ENCODE assay signal across 1 cellular context in genomic region chr4:24470681-24471622, GRCh38.
TF ChIP-seq lines count a peak whose summit lies in the region.

No MANE protein-coding gene starts in this region.

TF ChIP-seq in WTC11, 78 proteins besides CTCF, POLR2A, EP300 and RAD21 (continued from another document):
- TF ChIP-seq USF1 (CRISPR knock-in tag; IDR thresholded peaks at IDR 0.05), result 0 out of 2 replicates have a peak, but pooled peaks have one; percentile 9
- TF ChIP-seq ZNF416 (CRISPR knock-in tag; IDR thresholded peaks at IDR 0.05), result 0 out of 2 replicates have a peak, but pooled peaks have one; percentile 30
- no peak for TF ChIP-seq EMX1 (CRISPR knock-in tag; IDR thresholded peaks at IDR 0.05)
- 0 out of 2 replicates have a peak, but pooled peaks have one; percentile 42 for TF ChIP-seq FOXK1 (CRISPR knock-in tag; IDR thresholded peaks at IDR 0.05)
- TF ChIP-seq HMGA2 (CRISPR knock-in tag; IDR thresholded peaks at IDR 0.05), result no peak
- TF ChIP-seq ESRRA (CRISPR knock-in tag; IDR thresholded peaks at IDR 0.05; ENCODE audit: borderline replicate concordance), result no peak
- TF ChIP-seq PRDM15 (CRISPR knock-in tag; IDR thresholded peaks at IDR 0.05), result no peak
- no peak for TF ChIP-seq GRHL2 (CRISPR knock-in tag; IDR thresholded peaks at IDR 0.05; ENCODE audit: insufficient replicate concordance, severe bottlenecking)
- TF ChIP-seq SP1 (CRISPR knock-in tag; conservative IDR thresholded peaks at IDR 0.05), result 0 out of 2 replicates have a peak, but pooled peaks have one; percentile 15
- TF ChIP-seq IRF1 (CRISPR knock-in tag; IDR thresholded peaks at IDR 0.05), result no peak
- peak; percentile 85 for TF ChIP-seq ZNF423 (CRISPR knock-in tag; IDR thresholded peaks at IDR 0.05)
- TF ChIP-seq FOXP1 (CRISPR knock-in tag; IDR thresholded peaks at IDR 0.05; ENCODE audit: borderline replicate concordance), result 0 out of 2 replicates have a peak, but pooled peaks have one; percentile 4
- TF ChIP-seq NR3C1 (CRISPR knock-in tag; conservative IDR thresholded peaks at IDR 0.05; ENCODE audit: low read depth), result no peak
- TF ChIP-seq NR1H2 (CRISPR knock-in tag; IDR thresholded peaks at IDR 0.05), result no peak
- TF ChIP-seq ARID4B (CRISPR knock-in tag; IDR thresholded peaks at IDR 0.05; ENCODE audit: borderline replicate concordance), result no peak
